Comparison of ENCODE assay signal across 22 cellular contexts in the genomic region with DNA sequence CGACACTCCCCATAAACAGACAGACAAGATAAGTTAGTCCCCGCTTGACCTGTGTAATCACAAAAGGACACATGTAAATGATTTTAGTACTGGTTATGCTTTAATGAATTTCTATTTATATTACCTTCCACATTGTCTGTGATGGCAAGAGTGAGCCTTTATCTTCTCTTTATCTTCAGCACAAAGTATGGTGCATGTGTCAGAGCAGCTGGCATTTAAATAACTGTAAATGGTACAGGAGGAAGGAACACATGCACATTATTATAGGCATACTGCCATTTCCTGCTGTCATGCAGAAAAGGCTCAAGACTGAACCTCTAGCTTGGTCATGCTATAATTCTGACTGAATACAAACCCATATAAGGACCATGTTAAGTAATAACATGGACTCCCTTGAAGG.
"Had no signal": no experiment of that assay in that cellular context is flagged by ENCODE, and none has a peak within 500 bp of the region (broad histone marks: within the 10 kb centered on the region; RNA-seq: fewer than 3 reads in every experiment).

No MANE protein-coding gene starts in this region.

- DNase-seq: dorsolateral prefrontal cortex; effector CD4-positive, alpha-beta T cell; foreskin fibroblast; gastrocnemius medialis; head of caudate nucleus; left ventricle myocardium superior; lower lobe of right lung; natural killer cell; pancreas; retina; stimulated activated CD4-positive, alpha-beta T cell treated with anti-CD3 and anti-CD28 coated beads, Interleukin-2, amount 100 ng/mL, for 24 hours; stimulated activated CD4-positive, alpha-beta T cell treated with anti-CD3 and anti-CD28 coated beads, Interleukin-4, amount 100 ng/mL, for 24 hours; stimulated activated naive CD8-positive, alpha-beta T cell treated with anti-CD3 and anti-CD28 coated beads, Interleukin-15, Interleukin-2, amounts not matched to agents 100 U/mL and 50 U/mL, for 24 hours; substantia nigra; testis; tibial artery; upper lobe of left lung had no signal

- H3K9me3 ChIP-seq: gastrocnemius medialis, lower lobe of right lung, neutrophil, pancreas, testis had no signal

- H3K27me3 ChIP-seq: dorsolateral prefrontal cortex, gastrocnemius medialis, neutrophil, pancreas, testis, tibial artery, upper lobe of left lung had no signal

- ATAC-seq: esophagus mucosa; gastrocnemius medialis; left ventricle myocardium superior; lower lobe of right lung; natural killer cell; pancreas; sciatic nerve; stimulated activated effector memory CD8-positive, alpha-beta T cell treated with anti-CD3 and anti-CD28 coated beads, Interleukin-12 subunit alpha, Interleukin-12 subunit beta, amount 100 ng/mL, for 72 hours; stimulated activated naive CD8-positive, alpha-beta T cell treated with anti-CD3 and anti-CD28 coated beads, Interleukin-15, Interleukin-2, amounts not matched to agents 100 U/mL and 50 U/mL, for 24 hours had no signal

- H3K27ac ChIP-seq: dorsolateral prefrontal cortex, epithelial cell of prostate, gastrocnemius medialis, lower lobe of right lung, neutrophil, pancreas, testis, tibial artery, upper lobe of left lung had no signal

- H3K36me3 ChIP-seq: gastrocnemius medialis, lower lobe of right lung, neutrophil, pancreas, tibial artery, upper lobe of left lung had no signal

- H3K4me3 ChIP-seq: dorsolateral prefrontal cortex, gastrocnemius medialis, lower lobe of right lung, pancreas, testis, tibial artery, upper lobe of left lung had no signal

- H3K4me1 ChIP-seq: gastrocnemius medialis, lower lobe of right lung, pancreas, testis, tibial artery, upper lobe of left lung had no signal
